Comparison of ENCODE assay signal across 18 cellular contexts in the genomic region with DNA sequence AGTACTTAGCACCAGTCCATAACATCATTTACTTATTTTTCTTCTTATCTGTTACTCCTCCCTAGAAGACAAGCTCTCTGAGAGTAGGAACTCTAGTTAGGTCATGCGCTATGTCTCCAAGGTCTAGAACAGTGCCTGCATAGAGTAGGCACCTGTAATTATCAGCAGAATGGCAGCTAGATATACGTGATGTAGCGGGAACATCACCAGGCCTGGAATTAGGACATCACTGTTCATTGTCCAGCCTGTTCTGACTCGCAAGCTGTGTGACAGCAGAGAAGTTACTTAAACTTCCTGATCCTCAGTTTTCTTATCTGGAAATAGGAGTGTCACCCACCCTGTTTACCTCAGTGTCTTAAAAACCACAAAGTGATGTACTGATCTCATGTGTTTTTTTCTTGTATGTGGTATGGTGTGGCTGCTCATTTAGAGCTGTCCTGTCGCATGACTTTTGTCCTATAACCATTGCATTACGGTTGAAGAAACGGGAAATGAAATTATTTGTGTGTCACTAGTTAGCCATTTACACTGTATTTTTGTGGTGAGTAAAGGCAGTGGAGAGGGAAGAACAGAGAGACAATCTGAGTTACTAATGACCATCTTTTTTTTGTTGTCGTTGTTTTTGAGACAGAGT. TPM values are rescaled to one million over a fixed set of nuclear protein-coding genes. Genes with fewer than 3 reads are reported as not detected.
DNase-seq lines count a peak whose midpoint lies in the region; ATAC-seq, FAIRE-seq and TF ChIP-seq lines count a peak whose summit lies in the region.
"Had no signal": no experiment of that assay in that cellular context is flagged by ENCODE, and none has a peak within 500 bp of the region (broad histone marks: within the 10 kb centered on the region; RNA-seq: fewer than 3 reads in every experiment).

No MANE protein-coding gene starts in this region.

- no peaks in the 10 kb centered on the region for H3K27me3 ChIP-seq in GM12878 (replicated peaks in 1 of 2; ENCODE audit: control insufficient read depth in 2 of 2, insufficient read depth in 2 of 2, low read length in 1 of 2)
- H3K27me3 ChIP-seq in right lobe of liver = no peaks in the 10 kb centered on the region
- H3K27me3 ChIP-seq: hepatocyte had no signal

- peak; percentile 31 for FAIRE-seq in GM12878 (lab: Jason Lieb, UNC)
- FAIRE-seq: colon, urothelium cell line had no signal

- WGBS in GM12878 (ENCODE audit: insufficient coverage, insufficient replicate concordance, low lambda C conversion rate, missing lambda C conversion rate) = 44% methylated on average over 8 of the region's 8 CpGs
- 65% methylated on average over 7 of the region's 8 CpGs for WGBS in right lobe of liver (ENCODE audit: insufficient coverage, low coverage, low lambda C conversion rate, missing lambda C conversion rate)

- H3K4me1 ChIP-seq in GM12878 (ENCODE audit: control insufficient read depth, insufficient read depth, low read length) (no peaks in the 10 kb centered on the region), right lobe of liver (no peaks in the 10 kb centered on the region)
- H3K4me1 ChIP-seq: left ventricle myocardium inferior had no signal

- peak; percentile 76 to 87; a peak in 3 of 4 replicates for TF ChIP-seq EP300 in GM12878 (IDR thresholded peaks at IDR 0.05; ENCODE audit: borderline replicate concordance in 1 of 2, control insufficient read depth in 1 of 2, low read depth in 2 of 2, low read length in 2 of 2)

- no peak overlapping the region for H3K27ac Mint-ChIP-seq in chondrocyte (ENCODE audit: unreplicated experiment)
- H3K27ac Mint-ChIP-seq: activated CD4-positive, alpha-beta T cell treated with anti-CD3 and anti-CD28 coated beads, Interleukin-2, amount 10 ng/mL, durations not matched to agents 24 days and 14 days; naive thymus-derived CD8-positive, alpha-beta T cell had no signal

- in situ Hi-C loops in GM12878 (cut with MboI) = no loop called here

- H3K4me2 ChIP-seq in GM12878 (ENCODE audit: control insufficient read depth, insufficient read depth) = no peak overlapping the region
- H3K4me2 ChIP-seq: hepatocyte had no signal

- no peak overlapping the region for H3K27ac ChIP-seq in GM12878 (ENCODE audit: control insufficient read depth, insufficient read depth)
- no peak overlapping the region for H3K27ac ChIP-seq in right lobe of liver
- H3K27ac ChIP-seq: hepatocyte, left ventricle myocardium inferior had no signal

- no peaks in the 10 kb centered on the region for H3K79me2 ChIP-seq in GM12878 (ENCODE audit: control insufficient read depth, insufficient read depth, low read length)
- H3K79me2 ChIP-seq: hepatocyte had no signal

- H3K4me3 Mint-ChIP-seq in chondrocyte (ENCODE audit: unreplicated experiment) = no peak overlapping the region
- H3K4me3 Mint-ChIP-seq: activated CD4-positive, alpha-beta T cell treated with anti-CD3 and anti-CD28 coated beads, Interleukin-2, amount 10 ng/mL, durations not matched to agents 24 days and 14 days; naive thymus-derived CD8-positive, alpha-beta T cell had no signal

- H3K4me3 ChIP-seq in GM12878 = no peak overlapping the region
- H3K4me3 ChIP-seq in right lobe of liver = no peak overlapping the region
- H3K4me3 ChIP-seq: hepatocyte, left ventricle myocardium inferior had no signal

- TF ChIP-seq CTCF in GM12878 (IDR thresholded peaks at IDR 0.05 in 2 of 3, conservative IDR thresholded peaks at IDR 0.05 in 1 of 3; ENCODE audit: control insufficient read depth in 2 of 3, extremely low read depth in 1 of 3, insufficient read depth in 1 of 3, low read depth in 3 of 3, low read length in 3 of 3) = no peak
- TF ChIP-seq CTCF in chondrocyte (IDR thresholded peaks at IDR 0.05) = no peak
- no peak for TF ChIP-seq CTCF in right lobe of liver (IDR thresholded peaks at IDR 0.05)

- no peaks in the 10 kb centered on the region for H3K4me1 Mint-ChIP-seq in chondrocyte (ENCODE audit: low read depth)
- H3K4me1 Mint-ChIP-seq: activated CD4-positive, alpha-beta T cell treated with anti-CD3 and anti-CD28 coated beads, Interleukin-2, amount 10 ng/mL, durations not matched to agents 24 days and 14 days had no signal

- TF ChIP-seq RAD21 in GM12878 (IDR thresholded peaks at IDR 0.05; ENCODE audit: insufficient read depth, low read depth, low read length) = no peak

- intact Hi-C loops in GM12878 (cut with micrococcal nuclease; ENCODE audit: unreplicated experiment) = no loop called here
- intact Hi-C loops in right lobe of liver (cut with DNase I) = no loop called here

- SMC1A ChIA-PET in GM12878 (lab: Charles Lee; ENCODE audit: uncharacterized antibody, unreplicated experiment) = interaction anchor here (1.1 to 1.5 kb wide), 2 partner anchors 14 to 24 kb away, joined by 3 to 4 read pairs; no protein-coding TSS in a partner anchor

- DNase-seq in GM12878 (ENCODE audit: low read depth, low spot score) (peak; percentile 24), epidermal melanocyte (ENCODE audit: insufficient read length, low spot score) (no peak), germinal center (ENCODE audit: low spot score) (no peak), chondrocyte (ENCODE audit: low spot score) (no peak), right lobe of liver (no peak)
- DNase-seq: DMS153; left ventricle myocardium inferior; naive thymus-derived CD8-positive, alpha-beta T cell; NCI-H1092; NCI-H510A; retina had no signal

- H3K9ac ChIP-seq in GM12878 (ENCODE audit: control insufficient read depth, insufficient read depth, low read length) = no peak overlapping the region

- H3K36me3 ChIP-seq in GM12878 (ENCODE audit: control insufficient read depth in 2 of 2, insufficient read depth in 2 of 2, low read length in 1 of 2) (no peaks in the 10 kb centered on the region), right lobe of liver (no peaks in the 10 kb centered on the region)
- H3K36me3 ChIP-seq: left ventricle myocardium inferior had no signal

- no peak overlapping the region for H2AFZ ChIP-seq in GM12878 (ENCODE audit: control insufficient read depth, low read depth, low read length)
- H2AFZ ChIP-seq: hepatocyte had no signal

- no peaks in the 10 kb centered on the region for H4K20me1 ChIP-seq in GM12878 (ENCODE audit: control insufficient read depth, insufficient read depth)

- ATAC-seq in GM18867 (IDR thresholded peaks at IDR 0.05; ENCODE audit: unreplicated experiment) (peak; percentile 88), HG02588 (IDR thresholded peaks at IDR 0.05; ENCODE audit: unreplicated experiment) (peak; percentile 57), HG03442 (IDR thresholded peaks at IDR 0.05; ENCODE audit: unreplicated experiment) (peak; percentile 69), GM12878 (peak; percentile 91), right lobe of liver (no peak)
- ATAC-seq: naive thymus-derived CD8-positive, alpha-beta T cell had no signal

- RAD21 ChIA-PET in GM12878 (lab: Charles Lee; ENCODE audit: unreplicated experiment) = interaction anchor here (2.2 kb wide), 1 partner anchor 14 kb away, joined by 8 read pairs; no protein-coding TSS in a partner anchor

- H3K9me3 ChIP-seq in GM12878 (replicated peaks; ENCODE audit: control insufficient read depth, insufficient read depth, low read length) = no peaks in the 10 kb centered on the region
- H3K9me3 ChIP-seq in right lobe of liver = no peaks in the 10 kb centered on the region
- H3K9me3 ChIP-seq: left ventricle myocardium inferior had no signal

- TF ChIP-seq POLR2A in GM12878 (IDR thresholded peaks at IDR 0.05; ENCODE audit: low read depth, low read length) (no peak), right lobe of liver (IDR thresholded peaks at IDR 0.05) (no peak)

- H3K36me3 Mint-ChIP-seq in chondrocyte (ENCODE audit: low read depth) = no peaks in the 10 kb centered on the region
- H3K36me3 Mint-ChIP-seq: naive thymus-derived CD8-positive, alpha-beta T cell had no signal

- POLR2A ChIA-PET in GM12878 (lab: Charles Lee) = no interaction called here

- CTCF ChIA-PET in GM12878 (lab: Yijun Ruan, JAX) = interaction anchor here (0.6 to 1.0 kb wide), 2 partner anchors 65 to 200 kb away, joined by 3 to 4 read pairs; no protein-coding TSS in a partner anchor

- H3K9me3 Mint-ChIP-seq in chondrocyte (ENCODE audit: low read depth) = no peaks in the 10 kb centered on the region
- H3K9me3 Mint-ChIP-seq: activated CD4-positive, alpha-beta T cell treated with anti-CD3 and anti-CD28 coated beads, Interleukin-2, amount 10 ng/mL, durations not matched to agents 24 days and 14 days; naive thymus-derived CD8-positive, alpha-beta T cell had no signal

- no TSS peak for BruUV-seq in GM12878 (replicated peaks; lab: Mats Ljungman, UMichigan)

- peaks cover 17% of the 10 kb centered on the region for H3K27me3 Mint-ChIP-seq in chondrocyte (ENCODE audit: low read depth)

TF ChIP-seq in GM12878, 131 proteins besides CTCF, POLR2A, EP300 and RAD21 (continues in another document):
- TF ChIP-seq MEF2B (IDR thresholded peaks at IDR 0.05; ENCODE audit: partially characterized antibody, poor library complexity, severe bottlenecking) = peak; percentile 25
- peak; percentile 60; the same call in 1 of the 2 replicates for TF ChIP-seq SMARCA5 (IDR thresholded peaks at IDR 0.05)
- TF ChIP-seq MTA2 (IDR thresholded peaks at IDR 0.05; ENCODE audit: low read depth) = peak; percentile 87
- TF ChIP-seq ATF7 (IDR thresholded peaks at IDR 0.05; ENCODE audit: low read depth) = peak; percentile 84

RNA-seq across cellular contexts. Expression of a gene that starts 37.1 kb away (rescaled TPM):
- 15.9 and 17.8 TPM in 2 replicates for total RNA-seq in GM12878 (2013; cell fraction: nucleolus; rRNA removed)
- total RNA-seq in GM12878 (2014; rRNA removed) = 26.5 and 27.6 TPM in 2 replicates
- 36.8 and 40.4 TPM in 2 replicates for total RNA-seq in GM12878 (2014; rRNA removed; fragmentation: Illumina TruSeq; extraction: Trizol)
- 30.4 and 35.0 TPM in 2 replicates for total RNA-seq in GM12878 (2021)
- polyA plus RNA-seq in GM12878 (2011; ENCODE audit: low read depth) = 11.2 TPM
- 18.0 and 24.4 TPM in 2 replicates for polyA plus RNA-seq in GM12878 (2011; rRNA removed)
- polyA plus RNA-seq in GM12878 (2011; cell fraction: cytosol; rRNA removed) = 9.2 and 9.7 TPM in 2 replicates
- polyA plus RNA-seq in GM12878 (2011; cell fraction: nucleus; rRNA removed) = 9.8 and 13.4 TPM in 2 replicates
- 10.8 and 13.4 TPM in 2 replicates for polyA plus RNA-seq in GM12878 (2012)
- polyA plus RNA-seq in GM12878 (2014; fragmentation: Illumina TruSeq; extraction: Trizol) = 33.7 and 40.0 TPM in 2 replicates
- polyA plus RNA-seq in GM12878 (2014; fragmentation: Nextera tagmentation; extraction: Ambion mirVana) = 10 to 100 TPM in 1 of 2 experiments, 1 to 10 TPM in 1; 8.7 to 17.6 TPM
- polyA plus RNA-seq in GM12878 (2014; rRNA removed) = 20.6 and 22.4 TPM in 2 replicates
- polyA plus RNA-seq in GM12878 (2016; fragmentation: Nextera tagmentation; extraction: Ambion mirVana) = 10 to 100 TPM; 37.5 to 43.4 TPM
- polyA minus RNA-seq in GM12878 (2011; rRNA and poly(A)+ RNA removed) = 13.9 and 22.9 TPM in 2 replicates
- polyA minus RNA-seq in GM12878 (2011; cell fraction: cytosol; rRNA and poly(A)+ RNA removed) = 10.3 and 11.6 TPM in 2 replicates
- polyA minus RNA-seq in GM12878 (2011; cell fraction: nucleus; rRNA and poly(A)+ RNA removed) = 9.2 and 16.7 TPM in 2 replicates
- total RNA-seq in chondrocyte = 2.7 to 11.5 TPM (median 3.8 TPM) in 3 replicates
- total RNA-seq in right lobe of liver = 1 to 10 TPM in 2 of 6 experiments, under 1 TPM in 3, not detected in 1; 0.29 to 1.7 (median 0.62) TPM

Comparison
In these comparisons a context has a peak if more than half of its experiments do, and no peak if none do; other contexts are left out.
1. ATAC-seq: peak in GM18867 (single experiment), HG02588 (single experiment), HG03442 (single experiment) and GM12878 (single experiment); none in right lobe of liver (0 of 4).